23 cellular contexts compared by ENCODE assay signal in genomic region chr11:91244921-91245320, GRCh38.
"Had no signal": no experiment of that assay in that cellular context is flagged by ENCODE, and none has a peak within 500 bp of the region (broad histone marks: within the 10 kb centered on the region; RNA-seq: fewer than 3 reads in every experiment).

No MANE protein-coding gene starts in this region.

- H2AFZ ChIP-seq: hepatocyte had no signal

- H3K4me2 ChIP-seq: hepatocyte had no signal

- H3K36me3 ChIP-seq: esophagus squamous epithelium, gastroesophageal sphincter, pancreas, spleen, tibial artery, upper lobe of left lung, uterus had no signal

- H3K27me3 Mint-ChIP-seq: dendritic cell treated with granulocyte-macrophage colony-stimulating factor and Interleukin-4, amounts not matched to agents 40 ng/mL and 50 ng/mL, for 4 days; naive thymus-derived CD8-positive, alpha-beta T cell; stimulated activated memory B cell treated with anti-CD40 and anti-IgM and Interleukin-4, amounts not matched to agents 10 μg/mL and 1 μg/mL and 100 μg/mL, for 72 hours; stimulated activated naive CD8-positive, alpha-beta T cell treated with anti-CD3 and anti-CD28 coated beads, Interleukin-15, Interleukin-2, amounts not matched to agents 100 ng/mL and 50 ng/mL, for 24 hours had no signal

- H3K4me1 Mint-ChIP-seq: naive thymus-derived CD8-positive, alpha-beta T cell; neural crest cell; stimulated activated memory B cell treated with anti-CD40 and anti-IgM and Interleukin-4, amounts not matched to agents 10 μg/mL and 1 μg/mL and 100 μg/mL, for 72 hours had no signal

- H3K4me1 ChIP-seq: esophagus squamous epithelium, pancreas, spleen, tibial artery, upper lobe of left lung, uterus had no signal

- H3K36me3 Mint-ChIP-seq: naive thymus-derived CD8-positive, alpha-beta T cell; stimulated activated memory B cell treated with anti-CD40 and anti-IgM and Interleukin-4, amounts not matched to agents 10 μg/mL and 1 μg/mL and 100 μg/mL, for 72 hours had no signal

- H3K27ac ChIP-seq: esophagus squamous epithelium, gastroesophageal sphincter, hepatocyte, pancreas, spleen, tibial artery, upper lobe of left lung, uterus had no signal

- H3K79me2 ChIP-seq: hepatocyte had no signal

- H3K4me3 Mint-ChIP-seq: dendritic cell treated with granulocyte-macrophage colony-stimulating factor and Interleukin-4, amounts not matched to agents 40 ng/mL and 50 ng/mL, for 4 days; naive thymus-derived CD8-positive, alpha-beta T cell; neural crest cell; stimulated activated memory B cell treated with anti-CD40 and anti-IgM and Interleukin-4, amounts not matched to agents 10 μg/mL and 1 μg/mL and 100 μg/mL, for 72 hours; stimulated activated naive CD8-positive, alpha-beta T cell treated with anti-CD3 and anti-CD28 coated beads, Interleukin-15, Interleukin-2, amounts not matched to agents 100 ng/mL and 50 ng/mL, for 24 hours had no signal

- DNase-seq: esophagus squamous epithelium; foreskin fibroblast; left colon; mammary epithelial cell; mucosa of descending colon; naive thymus-derived CD8-positive, alpha-beta T cell; nucleus accumbens; pancreas; spleen; stimulated activated CD4-positive, alpha-beta T cell treated with anti-CD3 and anti-CD28 coated beads, Interleukin-15, amount 100 ng/mL, for 24 hours; stimulated activated CD4-positive, alpha-beta T cell treated with anti-CD3 and anti-CD28 coated beads, Interleukin-1b, Interleukin-23, amount 100 ng/mL, for 48 hours; stimulated activated CD4-positive, alpha-beta T cell treated with anti-CD3 and anti-CD28 coated beads, Interleukin-4, amount 100 ng/mL, for 24 hours; tibial artery; upper lobe of left lung; uterus had no signal

- H3K27me3 ChIP-seq: esophagus squamous epithelium, gastroesophageal sphincter, hepatocyte, pancreas, spleen, tibial artery, upper lobe of left lung, uterus had no signal

- H3K4me3 ChIP-seq: esophagus squamous epithelium, gastroesophageal sphincter, hepatocyte, mucosa of descending colon, pancreas, spleen, tibial artery, upper lobe of left lung, uterus had no signal

- H3K9me3 Mint-ChIP-seq: dendritic cell treated with granulocyte-macrophage colony-stimulating factor and Interleukin-4, amounts not matched to agents 40 ng/mL and 50 ng/mL, for 4 days; neural crest cell had no signal

- H3K9me3 ChIP-seq: esophagus squamous epithelium, gastroesophageal sphincter, mucosa of descending colon, pancreas, spleen, tibial artery, upper lobe of left lung, uterus had no signal

- ATAC-seq: gastroesophageal sphincter; left colon; mucosa of descending colon; naive thymus-derived CD8-positive, alpha-beta T cell; pancreas; sciatic nerve; stimulated activated memory B cell treated with anti-CD40 and anti-IgM and Interleukin-4, amounts not matched to agents 10 μg/mL and 1 μg/mL and 100 μg/mL, for 72 hours had no signal

- H3K27ac Mint-ChIP-seq: dendritic cell treated with granulocyte-macrophage colony-stimulating factor and Interleukin-4, amounts not matched to agents 40 ng/mL and 50 ng/mL, for 4 days; naive thymus-derived CD8-positive, alpha-beta T cell; progenitor cell of endocrine pancreas; stimulated activated memory B cell treated with anti-CD40 and anti-IgM and Interleukin-4, amounts not matched to agents 10 μg/mL and 1 μg/mL and 100 μg/mL, for 72 hours; stimulated activated naive CD8-positive, alpha-beta T cell treated with anti-CD3 and anti-CD28 coated beads, Interleukin-15, Interleukin-2, amounts not matched to agents 100 ng/mL and 50 ng/mL, for 24 hours had no signal
